ENCODE assay signal across 11 cellular contexts in genomic region chr4:110637408-110638131, GRCh38. TPM values are rescaled to one million over a fixed set of nuclear protein-coding genes. Genes with fewer than 3 reads are reported as not detected.
A peak's percentile ranks its signal among the peaks of the same experiment; 100 is the strongest.
DNase-seq lines count a peak whose midpoint lies in the region; ATAC-seq and TF ChIP-seq lines count a peak whose summit lies in the region.
"Had no signal": no experiment of that assay in that cellular context is flagged by ENCODE, and none has a peak within 500 bp of the region (broad histone marks: within the 10 kb centered on the region; RNA-seq: fewer than 3 reads in every experiment).

No MANE protein-coding gene starts in this region.

- TF ChIP-seq CTCF in gastroesophageal sphincter (IDR thresholded peaks at IDR 0.05) (peak in 1 of 4 experiments; percentile 27), upper lobe of right lung (IDR thresholded peaks at IDR 0.05) (no peak)

- H3K27me3 ChIP-seq in MG63 (no peaks in the 10 kb centered on the region), gastroesophageal sphincter (peaks cover 98% of the 10 kb centered on the region), rectal smooth muscle tissue (ENCODE audit: control insufficient read depth, insufficient read depth, low read length) (peaks cover 54% of the 10 kb centered on the region), upper lobe of right lung (peaks cover 100% of the 10 kb centered on the region)

- no peaks in the 10 kb centered on the region for H3K9me3 ChIP-seq in MG63
- H3K9me3 ChIP-seq in gastroesophageal sphincter, result no peaks in the 10 kb centered on the region
- H3K9me3 ChIP-seq in upper lobe of right lung, result no peaks in the 10 kb centered on the region
- H3K9me3 ChIP-seq: neutrophil had no signal

- peak; percentile 79 for DNase-seq in ELF-1 (ENCODE audit: low read depth, low spot score)
- DNase-seq in MG63, result no peak
- no peak for DNase-seq in NCI-H2227 (lab: John Stamatoyannopoulos, UW; ENCODE audit: unreplicated experiment)
- no peak for DNase-seq in upper lobe of right lung
- DNase-seq: NCI-H2081, SW 1271 had no signal

- no peak for TF ChIP-seq POLR2A in gastroesophageal sphincter (IDR thresholded peaks at IDR 0.05)

- no peak overlapping the region for H3K9ac ChIP-seq in rectal smooth muscle tissue (ENCODE audit: low read length)

- H3K27ac ChIP-seq in gastroesophageal sphincter (peak overlapping the region in 3 of 4 donors; percentile 80 to 94 (median 91)), rectal smooth muscle tissue (ENCODE audit: low read depth, low read length) (no peak overlapping the region), upper lobe of right lung (no peak overlapping the region)
- H3K27ac ChIP-seq: neutrophil had no signal

- H3K4me1 ChIP-seq in gastroesophageal sphincter (peaks cover 0 to 34% (median 2%) of the 10 kb centered on the region in 3 donors), rectal smooth muscle tissue (ENCODE audit: control insufficient read depth, insufficient read depth, low read length) (no peaks in the 10 kb centered on the region), upper lobe of right lung (peaks cover 8% of the 10 kb centered on the region)

- ATAC-seq in gastroesophageal sphincter, result peak; percentile 37
- ATAC-seq in upper lobe of right lung, result no peak
- no peak for ATAC-seq in GM21717 (IDR thresholded peaks at IDR 0.05; ENCODE audit: unreplicated experiment)
- ATAC-seq in GM18498 (IDR thresholded peaks at IDR 0.05; ENCODE audit: unreplicated experiment), result no peak

- TF ChIP-seq EP300 in gastroesophageal sphincter (IDR thresholded peaks at IDR 0.05), result no peak

- H3K4me3 ChIP-seq in MG63 (peak overlapping the region; percentile 44), gastroesophageal sphincter (peak overlapping the region; percentile 37 to 58), rectal smooth muscle tissue (ENCODE audit: low read length) (peak overlapping the region; percentile 62), upper lobe of right lung (no peak overlapping the region)

- intact Hi-C loops in upper lobe of right lung (cut with DNase I), result no loop called here

- H3K36me3 ChIP-seq in MG63, result no peaks in the 10 kb centered on the region
- H3K36me3 ChIP-seq in gastroesophageal sphincter, result no peaks in the 10 kb centered on the region
- H3K36me3 ChIP-seq in rectal smooth muscle tissue (ENCODE audit: control insufficient read depth, insufficient read depth, low read length), result no peaks in the 10 kb centered on the region
- no peaks in the 10 kb centered on the region for H3K36me3 ChIP-seq in upper lobe of right lung
- H3K36me3 ChIP-seq: neutrophil had no signal

- 9 to 24% methylated on average over 21 to 32 of the region's 36 CpGs for WGBS in gastroesophageal sphincter (ENCODE audit: low coverage in 1 of 2), 2 donors

RNA-seq across cellular contexts. Expression of gene PITX2, which starts 14.7 kb away (rescaled TPM):
- 4.5 and 6.7 TPM in 2 replicates for total RNA-seq in MG63 (2014; rRNA removed; shearing (Covaris generic); ENCODE audit: low replicate concordance)
- total RNA-seq in gastroesophageal sphincter (10 to 100 TPM in 2 of 4 donors, 1 to 10 TPM in 2; 3.5 to 31.3 (median 18.2) TPM), upper lobe of right lung (not detected)

Comparison
In these comparisons a context has a peak if more than half of its experiments do, and no peak if none do; other contexts are left out.
1. H3K27ac ChIP-seq: peak in gastroesophageal sphincter (3 of 4); none in rectal smooth muscle tissue (single experiment) and upper lobe of right lung (single experiment).